In the genomic region with DNA sequence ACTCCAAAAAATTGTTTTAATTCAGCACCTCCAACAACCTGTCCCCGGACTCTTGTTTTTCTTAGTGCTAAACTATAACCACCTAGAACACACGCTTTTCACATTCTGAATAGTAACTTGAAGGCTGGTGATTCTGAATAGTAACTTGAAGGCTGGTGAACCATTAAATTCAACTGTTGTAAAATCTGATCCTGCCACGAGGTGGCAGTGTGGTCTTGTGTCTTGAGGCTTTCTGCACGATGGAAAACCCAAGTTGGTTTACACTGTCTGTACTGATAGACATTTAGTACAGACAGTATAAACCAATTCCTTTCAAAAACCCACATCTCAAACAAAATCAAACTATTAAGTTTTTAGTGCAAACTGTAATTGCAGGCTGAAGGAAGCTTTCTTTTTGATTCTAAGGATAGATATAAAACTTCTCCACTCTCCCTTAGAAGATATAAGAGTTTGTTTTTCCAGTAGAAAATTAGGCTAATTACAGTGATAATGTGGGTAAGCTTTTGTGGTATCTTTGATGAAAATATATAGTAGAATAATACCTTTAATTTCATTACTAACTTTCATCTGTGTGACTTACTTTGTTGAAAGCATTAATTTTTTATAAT, we compare ENCODE assay signal across 8 cellular contexts. TPM values are rescaled to one million over a fixed set of nuclear protein-coding genes. Genes with fewer than 3 reads are reported as not detected.
DNase-seq lines count a peak whose midpoint lies in the region; ATAC-seq and TF ChIP-seq lines count a peak whose summit lies in the region.

No MANE protein-coding gene starts in this region.

- peak overlapping the region; percentile 19 to 96 (median 91); a peak in 15 of 22 replicates for H3K4me2 ChIP-seq in BLaER1 treated with 17β-estradiol and CSF1 and Interleukin-3, amounts not matched to agents 10 nM and 100 nM

- DNase-seq in NCI-H526 treated with DMSO at 0.1 percent for 48 hours (lab: John Stamatoyannopoulos, UW) (peak; percentile 35), dermis blood vessel endothelial cell (peak; percentile 89), lower lobe of right lung (no peak)
- peak; percentile 30 to 70 for DNase-seq in activated CD4-positive, alpha-beta T cell treated with anti-CD3 and anti-CD28 coated beads, Interleukin-2, amount 50 U/mL, for 24 hours (ENCODE audit: low read depth in 1 of 2, low spot score in 1 of 2)
- DNase-seq in stimulated activated CD8-positive, alpha-beta memory T cell treated with anti-CD3 and anti-CD28 coated beads, Interleukin-12 subunit alpha, Interleukin-12 subunit beta, amount 100 ng/mL, for 24 hours (ENCODE audit: extremely low read depth), result peak; percentile 19

- TF ChIP-seq CTCF in lower lobe of right lung (IDR thresholded peaks at IDR 0.05), result peak; percentile 83

- no peak overlapping the region for H3K4me3 ChIP-seq in BLaER1 treated with 17β-estradiol and CSF1 and Interleukin-3, amounts not matched to agents 10 nM and 100 nM
- H3K4me3 ChIP-seq in lower lobe of right lung, result no peak overlapping the region

- peak overlapping the region in 1 of 11 experiments; percentile 84; a peak in 1 of 22 replicates for H3K27ac ChIP-seq in BLaER1 treated with 17β-estradiol and CSF1 and Interleukin-3, amounts not matched to agents 10 nM and 100 nM
- no peak overlapping the region for H3K27ac ChIP-seq in lower lobe of right lung

- H3K9me3 ChIP-seq in BLaER1 treated with 17β-estradiol and CSF1 and Interleukin-3, amounts not matched to agents 10 nM and 100 nM (replicated peaks in 1 of 11), result peaks cover 12 to 29% (median 14%) of the 10 kb centered on the region in 11 experiments
- peaks cover 12% of the 10 kb centered on the region for H3K9me3 ChIP-seq in lower lobe of right lung

- peaks cover 42 to 71% (median 49%) of the 10 kb centered on the region in 10 experiments for H3K4me1 ChIP-seq in BLaER1 treated with 17β-estradiol and CSF1 and Interleukin-3, amounts not matched to agents 10 nM and 100 nM
- peaks cover 8% of the 10 kb centered on the region for H3K4me1 ChIP-seq in lower lobe of right lung

- H4K20me1 ChIP-seq in BLaER1 treated with 17β-estradiol and CSF1 and Interleukin-3, amounts not matched to agents 10 nM and 100 nM, result no peaks in the 10 kb centered on the region

- H3K27me3 ChIP-seq in BLaER1 treated with 17β-estradiol and CSF1 and Interleukin-3, amounts not matched to agents 10 nM and 100 nM, result peaks cover 0 to 12% (median 0%) of the 10 kb centered on the region in 11 experiments; a peak in 5 of 22 replicates
- H3K27me3 ChIP-seq in lower lobe of right lung (ENCODE audit: low read depth), result no peaks in the 10 kb centered on the region

- intact Hi-C loops in lower lobe of right lung (cut with DNase I), result loop anchor here (5.0 kb wide), 1 partner anchor 551 kb away; no protein-coding TSS in a partner anchor

- peak; percentile 54 for ATAC-seq in HG02588 (IDR thresholded peaks at IDR 0.05; ENCODE audit: unreplicated experiment)
- ATAC-seq in lower lobe of right lung, result peak; percentile 79
- ATAC-seq in HG02763 (IDR thresholded peaks at IDR 0.05; ENCODE audit: unreplicated experiment), result no peak

- H3K36me3 ChIP-seq in BLaER1 treated with 17β-estradiol and CSF1 and Interleukin-3, amounts not matched to agents 10 nM and 100 nM, result no peaks in the 10 kb centered on the region
- H3K36me3 ChIP-seq in lower lobe of right lung, result no peaks in the 10 kb centered on the region

- H3K9ac ChIP-seq in BLaER1 treated with 17β-estradiol and CSF1 and Interleukin-3, amounts not matched to agents 10 nM and 100 nM, result no peak overlapping the region

RNA-seq across cellular contexts. Expression of a gene that starts 57.6 kb away (rescaled TPM):
- total RNA-seq in dermis blood vessel endothelial cell, result 261 and 330 TPM in 2 replicates
- 235 TPM for total RNA-seq in lower lobe of right lung
